ENCODE assay signal across 14 cellular contexts in genomic region chr12:12926571-12927071, GRCh38. TPM values are rescaled to one million over a fixed set of nuclear protein-coding genes. Genes with fewer than 3 reads are reported as not detected.
DNase-seq lines count a peak whose midpoint lies in the region; ATAC-seq, FAIRE-seq and TF ChIP-seq lines count a peak whose summit lies in the region.
"Had no signal": no experiment of that assay in that cellular context is flagged by ENCODE, and none has a peak within 500 bp of the region (broad histone marks: within the 10 kb centered on the region; RNA-seq: fewer than 3 reads in every experiment).

No MANE protein-coding gene starts in this region.

- intact Hi-C loops in cardiac septum (cut with DNase I): no loop called here
- intact Hi-C loops in body of pancreas (cut with DNase I): no loop called here
- intact Hi-C loops in lower lobe of right lung (cut with DNase I): no loop called here
- intact Hi-C loops in kidney (cut with DNase I): no loop called here

- TF ChIP-seq CTCF in cardiac muscle cell (IDR thresholded peaks at IDR 0.05; ENCODE audit: low read depth, low read length): no peak
- no peak for TF ChIP-seq CTCF in body of pancreas (IDR thresholded peaks at IDR 0.05)
- TF ChIP-seq CTCF in lower lobe of right lung (IDR thresholded peaks at IDR 0.05): no peak
- no peak for TF ChIP-seq CTCF in upper lobe of left lung (IDR thresholded peaks at IDR 0.05)
- TF ChIP-seq CTCF in kidney (IDR thresholded peaks at IDR 0.05; ENCODE audit: borderline replicate concordance, extremely low read depth, insufficient read depth): no peak

- H3K4me1 ChIP-seq in cardiac muscle cell (ENCODE audit: low read depth) (peaks cover 3% of the 10 kb centered on the region), body of pancreas (peaks cover 10% of the 10 kb centered on the region), lower lobe of right lung (peaks cover 4% of the 10 kb centered on the region), upper lobe of left lung (peaks cover 0 to 5% (median 0%) of the 10 kb centered on the region in 4 donors), kidney (ENCODE audit: control insufficient read depth in 1 of 2, insufficient read depth in 1 of 2, low read depth in 1 of 2, low read length in 2 of 2) (no peaks in the 10 kb centered on the region)

- peak overlapping the region; percentile 80 for H3K27ac ChIP-seq in cardiac muscle cell
- H3K27ac ChIP-seq in body of pancreas: peak overlapping the region; percentile 37 to 85 (median 76)
- H3K27ac ChIP-seq in lower lobe of right lung: peak overlapping the region; percentile 31
- H3K27ac ChIP-seq in upper lobe of left lung: peak overlapping the region in 3 of 4 donors; percentile 11 to 68 (median 49)
- H3K27ac ChIP-seq in kidney (ENCODE audit: low read depth in 2 of 2, low read length in 2 of 2): no peak overlapping the region

- DNase-seq in cardiac muscle cell (ENCODE audit: low read depth in 1 of 2, low spot score in 1 of 2) (peak in 1 of 2 donors; percentile 47), cardiac septum (ENCODE audit: low spot score) (no peak), body of pancreas (peak in 1 of 4 donors; percentile 15), lower lobe of right lung (no peak), upper lobe of left lung (no peak), GF-D8 (lab: John Stamatoyannopoulos, UW) (no peak), GM19238 (ENCODE audit: insufficient read length, low spot score) (no peak), kidney (no peak)
- DNase-seq: activated CD4-positive, alpha-beta T cell treated with anti-CD3 and anti-CD28 coated beads, Interleukin-2, amount 10 ng/mL, durations not matched to agents 7 days and 5 days; glutamatergic neuron had no signal

- no peak for FAIRE-seq in kidney (lab: Jason Lieb, UNC)
- FAIRE-seq: HTR-8/SVneo had no signal

- no peak overlapping the region for H3K4me3 ChIP-seq in cardiac muscle cell
- H3K4me3 ChIP-seq in body of pancreas: no peak overlapping the region
- no peak overlapping the region for H3K4me3 ChIP-seq in lower lobe of right lung
- H3K4me3 ChIP-seq in upper lobe of left lung: peak overlapping the region in 1 of 4 donors; percentile 53
- peak overlapping the region in 1 of 2 donors; percentile 58 for H3K4me3 ChIP-seq in kidney (ENCODE audit: low read length in 2 of 2)

- H3K27me3 ChIP-seq in cardiac muscle cell: no peaks in the 10 kb centered on the region
- no peaks in the 10 kb centered on the region for H3K27me3 ChIP-seq in body of pancreas
- H3K27me3 ChIP-seq in lower lobe of right lung (ENCODE audit: low read depth): no peaks in the 10 kb centered on the region
- no peaks in the 10 kb centered on the region for H3K27me3 ChIP-seq in upper lobe of left lung

- H3K36me3 ChIP-seq in cardiac muscle cell: no peaks in the 10 kb centered on the region
- no peaks in the 10 kb centered on the region for H3K36me3 ChIP-seq in body of pancreas (replicated peaks in 1 of 2; ENCODE audit: insufficient read depth in 1 of 2, low read depth in 2 of 2)
- H3K36me3 ChIP-seq in lower lobe of right lung: no peaks in the 10 kb centered on the region
- no peaks in the 10 kb centered on the region for H3K36me3 ChIP-seq in upper lobe of left lung
- no peaks in the 10 kb centered on the region for H3K36me3 ChIP-seq in kidney (ENCODE audit: control insufficient read depth in 1 of 2, insufficient read depth in 2 of 2, low read length in 2 of 2)

- TF ChIP-seq POLR2A in body of pancreas (IDR thresholded peaks at IDR 0.05) (no peak), upper lobe of left lung (IDR thresholded peaks at IDR 0.05) (no peak)

- ATAC-seq in body of pancreas (no peak), lower lobe of right lung (peak; percentile 3 to 13), upper lobe of left lung (ENCODE audit: low FRiP score in 2 of 2) (peak in 1 of 2 donors; percentile 1)

- no peak overlapping the region for H3K9ac ChIP-seq in kidney (ENCODE audit: low read length in 2 of 2)

- no peak for TF ChIP-seq EP300 in upper lobe of left lung (IDR thresholded peaks at IDR 0.05)

- no peaks in the 10 kb centered on the region for H3K9me3 ChIP-seq in cardiac muscle cell (ENCODE audit: low read depth)
- no peaks in the 10 kb centered on the region for H3K9me3 ChIP-seq in body of pancreas
- H3K9me3 ChIP-seq in lower lobe of right lung: no peaks in the 10 kb centered on the region
- H3K9me3 ChIP-seq in upper lobe of left lung: no peaks in the 10 kb centered on the region
- H3K9me3 ChIP-seq in kidney (ENCODE audit: control insufficient read depth in 1 of 2, low read length in 2 of 2): no peaks in the 10 kb centered on the region

- WGBS in body of pancreas, 2 donors: 84 to 86% methylated on average over 18 of the region's 18 CpGs
- 90 to 92% methylated on average over 14 to 18 of the region's 18 CpGs for WGBS in upper lobe of left lung, 2 donors

RNA-seq across cellular contexts. Expression of gene GPRC5D, which starts 25.3 kb away (rescaled TPM):
- not detected in 2 replicates for total RNA-seq in cardiac muscle cell
- 0.35 TPM in 1 of 2 replicates, not detected in the other for polyA plus RNA-seq in cardiac muscle cell
- not detected for total RNA-seq in cardiac septum
- not detected for total RNA-seq in body of pancreas
- total RNA-seq in lower lobe of right lung: not detected
- 1 to 10 TPM in 1 of 6 donors, under 1 TPM in 1, not detected in 4; 0.66 to 2.1 TPM for total RNA-seq in upper lobe of left lung
- 0.25 TPM for total RNA-seq in kidney
- not detected for polyA plus RNA-seq in kidney (ENCODE audit: insufficient read depth, low read depth, low replicate concordance)
- total RNA-seq: kidney epithelial cell; T-helper 1 cell treated with Interleukin-12 subunit alpha and Interleukin-12 subunit beta and Interleukin-4 antibody, amounts not matched to agents 30 ng/mL and 1 ng/mL, for 36 hours had no signal
- polyA plus RNA-seq: neural cell had no signal

RNA-seq across cellular contexts. Expression of gene GPRC5A, which starts 35.3 kb away (rescaled TPM):
- total RNA-seq in cardiac muscle cell: 0.53 and 1.5 TPM in 2 replicates
- polyA plus RNA-seq in cardiac muscle cell: 0.23 and 0.24 TPM in 2 replicates
- 0.78 TPM for total RNA-seq in cardiac septum
- 1 to 10 TPM; 1.6 to 6.5 TPM for total RNA-seq in body of pancreas
- 482 TPM for total RNA-seq in lower lobe of right lung
- 100 to 1,000 TPM; 194 to 890 (median 653) TPM for total RNA-seq in upper lobe of left lung
- total RNA-seq in kidney: 60.6 TPM
- polyA plus RNA-seq in kidney (ENCODE audit: insufficient read depth, low read depth, low replicate concordance): 6.3 TPM
- total RNA-seq: T-helper 1 cell treated with Interleukin-12 subunit alpha and Interleukin-12 subunit beta and Interleukin-4 antibody, amounts not matched to agents 30 ng/mL and 1 ng/mL, for 36 hours had no signal

Comparison
In these comparisons a context has a peak if more than half of its experiments do, and no peak if none do; other contexts are left out.
1. H3K27ac ChIP-seq: peak in cardiac muscle cell (single experiment), body of pancreas (4 of 4), lower lobe of right lung (single experiment) and upper lobe of left lung (3 of 4); none in kidney (0 of 2).